In the genomic region with DNA sequence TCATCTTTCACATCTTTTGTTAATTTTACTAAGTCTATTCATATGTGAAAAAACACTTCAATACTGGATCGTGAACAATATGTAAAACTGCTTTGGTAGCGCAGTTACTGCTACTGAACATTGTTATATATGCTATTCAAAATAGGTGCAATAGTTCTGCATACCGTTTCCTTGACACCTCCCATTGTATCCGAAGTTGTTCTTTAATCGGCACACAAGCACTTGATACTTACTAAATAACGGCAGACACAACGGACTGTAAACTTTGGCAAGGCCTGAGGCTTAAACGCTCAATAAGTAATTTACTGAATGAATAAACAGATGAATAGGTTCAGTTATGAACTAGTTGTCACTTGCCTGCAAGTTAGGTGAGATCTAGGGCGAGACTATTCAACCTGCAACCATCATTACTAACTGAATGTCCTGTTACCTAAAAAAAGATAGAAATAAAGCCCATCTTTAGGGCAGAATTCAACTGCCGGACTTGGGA, we compare ENCODE assay signal across 2 cellular contexts.
TF ChIP-seq lines count a peak whose summit lies in the region.

No MANE protein-coding gene starts in this region.

TF ChIP-seq in SK-N-SH, 30 proteins besides CTCF, POLR2A, EP300 and RAD21 (continued from another document):
- TF ChIP-seq PBX3 (IDR thresholded peaks at IDR 0.05) (no peak), SIN3A (IDR thresholded peaks at IDR 0.05; ENCODE audit: borderline replicate concordance, low read depth, low read length) (no peak), CHD2 (IDR thresholded peaks at IDR 0.05; ENCODE audit: low read length, partially characterized antibody) (no peak), TEAD4 (IDR thresholded peaks at IDR 0.05; ENCODE audit: borderline replicate concordance, insufficient read depth) (no peak), GATA2 (CRISPR knock-in tag; IDR thresholded peaks at IDR 0.05) (no peak), TAF1 (IDR thresholded peaks at IDR 0.05; ENCODE audit: borderline replicate concordance, low read depth, low read length) (no peak), FOXJ3 (CRISPR knock-in tag; IDR thresholded peaks at IDR 0.05) (no peak), IRF3 (IDR thresholded peaks at IDR 0.05; ENCODE audit: low read depth, low read length) (no peak), MXI1 (IDR thresholded peaks at IDR 0.05; ENCODE audit: low read depth, low read length) (no peak)
- TF ChIP-seq, protein P1, sequence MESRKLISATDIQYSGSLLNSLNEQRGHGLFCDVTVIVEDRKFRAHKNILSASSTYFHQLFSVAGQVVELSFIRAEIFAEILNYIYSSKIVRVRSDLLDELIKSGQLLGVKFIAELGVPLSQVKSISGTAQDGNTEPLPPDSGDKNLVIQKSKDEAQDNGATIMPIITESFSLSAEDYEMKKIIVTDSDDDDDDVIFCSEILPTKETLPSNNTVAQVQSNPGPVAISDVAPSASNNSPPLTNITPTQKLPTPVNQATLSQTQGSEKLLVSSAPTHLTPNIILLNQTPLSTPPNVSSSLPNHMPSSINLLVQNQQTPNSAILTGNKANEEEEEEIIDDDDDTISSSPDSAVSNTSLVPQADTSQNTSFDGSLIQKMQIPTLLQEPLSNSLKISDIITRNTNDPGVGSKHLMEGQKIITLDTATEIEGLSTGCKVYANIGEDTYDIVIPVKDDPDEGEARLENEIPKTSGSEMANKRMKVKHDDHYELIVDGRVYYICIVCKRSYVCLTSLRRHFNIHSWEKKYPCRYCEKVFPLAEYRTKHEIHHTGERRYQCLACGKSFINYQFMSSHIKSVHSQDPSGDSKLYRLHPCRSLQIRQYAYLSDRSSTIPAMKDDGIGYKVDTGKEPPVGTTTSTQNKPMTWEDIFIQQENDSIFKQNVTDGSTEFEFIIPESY (IDR thresholded peaks at IDR 0.05; ENCODE audit: borderline replicate concordance, low read depth) = no peak

TF ChIP-seq in SK-N-SH treated with all-trans-retinoic acid at 6 μM for 48 hours, 23 proteins besides CTCF, POLR2A, EP300 and RAD21 (continued from another document):
- no peak for TF ChIP-seq TOX (CRISPR knock-in tag; IDR thresholded peaks at IDR 0.05; ENCODE audit: borderline replicate concordance)
